In genomic region chr2:27021253-27021801, GRCh38 we compare ENCODE assay signal across 11 cellular contexts. TPM values are rescaled to one million over a fixed set of nuclear protein-coding genes. Genes with fewer than 3 reads are reported as not detected.
A peak's percentile ranks its signal among the peaks of the same experiment; 100 is the strongest.
DNase-seq lines count a peak whose midpoint lies in the region; ATAC-seq and TF ChIP-seq lines count a peak whose summit lies in the region.
"Had no signal": no experiment of that assay in that cellular context is flagged by ENCODE, and none has a peak within 500 bp of the region (broad histone marks: within the 10 kb centered on the region; RNA-seq: fewer than 3 reads in every experiment).

No MANE protein-coding gene starts in this region.

- 51% methylated on average over 8 of the region's 8 CpGs for WGBS in smooth muscle cell (ENCODE audit: low lambda C conversion rate)

- H3K9ac ChIP-seq in smooth muscle cell (ENCODE audit: low read depth), result no peak overlapping the region
- H3K9ac ChIP-seq: parathyroid adenoma had no signal

- no peak for ATAC-seq in HG03097 (IDR thresholded peaks at IDR 0.05; ENCODE audit: low FRiP score, unreplicated experiment)
- ATAC-seq: activated CD4-positive, CD25-positive, alpha-beta regulatory T cell treated with anti-CD3 and anti-CD28 coated beads, Interleukin-2, amount 50 U/mL, for 24 hours had no signal

- no peaks in the 10 kb centered on the region for H3K27me3 ChIP-seq in smooth muscle cell (ENCODE audit: low read depth)

- no peaks in the 10 kb centered on the region for H3K36me3 ChIP-seq in smooth muscle cell (ENCODE audit: low read depth)

- H3K79me2 ChIP-seq in smooth muscle cell (ENCODE audit: low read depth), result no peaks in the 10 kb centered on the region

- H3K4me3 ChIP-seq in fibroblast of villous mesenchyme (ENCODE audit: low read depth, low read length) (no peak overlapping the region), smooth muscle cell (no peak overlapping the region)

- DNase-seq in LoVo (ENCODE audit: low spot score) (peak; percentile 78), fibroblast of villous mesenchyme (ENCODE audit: low read depth) (peak; percentile 37), smooth muscle cell (lab: John Stamatoyannopoulos, UW; ENCODE audit: unreplicated experiment) (no peak)
- no peak for DNase-seq in stimulated activated CD4-positive, alpha-beta T cell treated with anti-CD3 and anti-CD28 coated beads, Interleukin-4, amount 100 ng/mL, for 24 hours
- no peak for DNase-seq in stimulated activated CD4-positive, alpha-beta T cell treated with anti-CD3 and anti-CD28 coated beads, Interleukin-2, amount 100 ng/mL, for 48 hours
- DNase-seq: activated effector memory CD4-positive, alpha-beta T cell treated with Interleukin-2 at 50 U/mL for 16 hours; SHP77 treated with DMSO at 0.1 percent for 48 hours; stimulated activated CD4-positive, alpha-beta T cell treated with anti-CD3 and anti-CD28 coated beads, Interleukin-4, amount 100 ng/mL, for 4 hours had no signal

- H3K4me2 ChIP-seq in smooth muscle cell, result peak overlapping the region; percentile 22

- no peaks in the 10 kb centered on the region for H3K4me1 ChIP-seq in smooth muscle cell (ENCODE audit: low read depth)
- H3K4me1 ChIP-seq: parathyroid adenoma had no signal

- TF ChIP-seq CTCF in fibroblast of villous mesenchyme (IDR thresholded peaks at IDR 0.05; ENCODE audit: insufficient read depth, low read depth, low read length) (no peak), smooth muscle cell (IDR thresholded peaks at IDR 0.05; ENCODE audit: borderline replicate concordance, insufficient read depth, poor library complexity, severe bottlenecking) (no peak)

- H3K9me3 ChIP-seq in smooth muscle cell (replicated peaks; ENCODE audit: low read depth), result no peaks in the 10 kb centered on the region

- peak overlapping the region; percentile 45 for H3K27ac ChIP-seq in smooth muscle cell (ENCODE audit: low read depth)
- H3K27ac ChIP-seq: parathyroid adenoma had no signal

- H4K20me1 ChIP-seq in smooth muscle cell (ENCODE audit: low read depth), result peaks cover 86% of the 10 kb centered on the region

- H2AFZ ChIP-seq in smooth muscle cell (ENCODE audit: low read depth), result no peak overlapping the region
- H2AFZ ChIP-seq: parathyroid adenoma had no signal

- peaks cover 9% of the 10 kb centered on the region for H3F3A ChIP-seq in smooth muscle cell (ENCODE audit: low read depth)

RNA-seq across cellular contexts. Expression of gene TMEM214, which starts 11.4 kb away (rescaled TPM):
- total RNA-seq in fibroblast of villous mesenchyme, result 57.7 and 70.4 TPM in 2 replicates
- 67.7 and 79.6 TPM in 2 replicates for total RNA-seq in smooth muscle cell
- polyA plus RNA-seq in smooth muscle cell, result 94.9 and 99.7 TPM in 2 replicates

RNA-seq across cellular contexts. Expression of gene AGBL5, which starts 30.1 kb away (rescaled TPM):
- total RNA-seq in fibroblast of villous mesenchyme (27.7 and 35.0 TPM in 2 replicates), smooth muscle cell (10.9 and 13.7 TPM in 2 replicates)
- polyA plus RNA-seq in smooth muscle cell, result 17.1 and 20.0 TPM in 2 replicates

RNA-seq across cellular contexts. Expression of gene OST4, which starts 50.1 kb away (rescaled TPM):
- total RNA-seq in fibroblast of villous mesenchyme (239 and 282 TPM in 2 replicates), smooth muscle cell (529 and 848 TPM in 2 replicates)
- 1,164 and 1,292 TPM in 2 replicates for polyA plus RNA-seq in smooth muscle cell

RNA-seq across cellular contexts. Expression of gene MAPRE3, which starts 50.9 kb away (rescaled TPM):
- total RNA-seq in fibroblast of villous mesenchyme (3.5 TPM in 2 replicates), smooth muscle cell (9.5 and 12.5 TPM in 2 replicates)
- 29.5 and 30.5 TPM in 2 replicates for polyA plus RNA-seq in smooth muscle cell

RNA-seq across cellular contexts. Expression of gene EMILIN1, which starts 57.1 kb away (rescaled TPM):
- total RNA-seq in fibroblast of villous mesenchyme, result 144 and 160 TPM in 2 replicates
- 111 and 131 TPM in 2 replicates for total RNA-seq in smooth muscle cell
- polyA plus RNA-seq in smooth muscle cell, result 330 and 518 TPM in 2 replicates

Comparison
In these comparisons a context has a peak if more than half of its experiments do, and no peak if none do; other contexts are left out.
1. DNase-seq: peak in LoVo (single experiment) and fibroblast of villous mesenchyme (single experiment); none in smooth muscle cell (single experiment), stimulated activated CD4-positive, alpha-beta T cell treated with anti-CD3 and anti-CD28 coated beads, Interleukin-4, amount 100 ng/mL, for 24 hours (single experiment) and stimulated activated CD4-positive, alpha-beta T cell treated with anti-CD3 and anti-CD28 coated beads, Interleukin-2, amount 100 ng/mL, for 48 hours (0 of 2).